In genomic region chr20:56463428-56463827, GRCh38 we compare ENCODE assay signal across 15 cellular contexts. TPM values are rescaled to one million over a fixed set of nuclear protein-coding genes. Genes with fewer than 3 reads are reported as not detected.
A peak's percentile ranks its signal among the peaks of the same experiment; 100 is the strongest.
DNase-seq lines count a peak whose midpoint lies in the region; ATAC-seq and TF ChIP-seq lines count a peak whose summit lies in the region.
"Had no signal": no experiment of that assay in that cellular context is flagged by ENCODE, and none has a peak within 500 bp of the region (broad histone marks: within the 10 kb centered on the region; RNA-seq: fewer than 3 reads in every experiment).

No MANE protein-coding gene starts in this region.

- peaks cover 8% of the 10 kb centered on the region for H3K27me3 ChIP-seq in BE2C

- H3K9me3 Mint-ChIP-seq in effector memory CD8-positive, alpha-beta T cell: no peaks in the 10 kb centered on the region
- H3K9me3 Mint-ChIP-seq: naive B cell; stimulated activated memory B cell treated with anti-CD40 and anti-IgM and Interleukin-4, amounts not matched to agents 10 μg/mL and 1 μg/mL and 100 μg/mL, for 72 hours; type B pancreatic cell had no signal

- no peak overlapping the region for H3K4me3 Mint-ChIP-seq in T-helper 17 cell
- H3K4me3 Mint-ChIP-seq in effector memory CD8-positive, alpha-beta T cell: peak overlapping the region; percentile 50 to 69
- H3K4me3 Mint-ChIP-seq: stimulated activated memory B cell treated with anti-CD40 and anti-IgM and Interleukin-4, amounts not matched to agents 10 μg/mL and 1 μg/mL and 100 μg/mL, for 72 hours; type B pancreatic cell had no signal

- no peaks in the 10 kb centered on the region for H3K27me3 Mint-ChIP-seq in T-helper 17 cell
- no peaks in the 10 kb centered on the region for H3K27me3 Mint-ChIP-seq in effector memory CD8-positive, alpha-beta T cell
- H3K27me3 Mint-ChIP-seq: naive B cell; stimulated activated memory B cell treated with anti-CD40 and anti-IgM and Interleukin-4, amounts not matched to agents 10 μg/mL and 1 μg/mL and 100 μg/mL, for 72 hours had no signal

- no peak overlapping the region for H3K4me3 ChIP-seq in BE2C (ENCODE audit: low read depth, low read length)
- H3K4me3 ChIP-seq: lower lobe of right lung, prostate gland had no signal

- H3K36me3 ChIP-seq in BE2C: no peaks in the 10 kb centered on the region
- H3K36me3 ChIP-seq: prostate gland had no signal

- H3K4me1 Mint-ChIP-seq in T-helper 17 cell: peaks cover 30% of the 10 kb centered on the region
- peaks cover 26 to 27% of the 10 kb centered on the region in 2 donors for H3K4me1 Mint-ChIP-seq in effector memory CD8-positive, alpha-beta T cell (ENCODE audit: low read depth in 2 of 2)

- H3K9me3 ChIP-seq in T-helper 17 cell (ENCODE audit: control insufficient read depth, low read length, poor library complexity, severe bottlenecking): no peaks in the 10 kb centered on the region
- no peaks in the 10 kb centered on the region for H3K9me3 ChIP-seq in BE2C
- H3K9me3 ChIP-seq: lower lobe of right lung, prostate gland had no signal

- peaks cover under 1% of the 10 kb centered on the region for H3K36me3 Mint-ChIP-seq in T-helper 17 cell (ENCODE audit: low read depth)
- peaks cover 16% of the 10 kb centered on the region for H3K36me3 Mint-ChIP-seq in effector memory CD8-positive, alpha-beta T cell (ENCODE audit: insufficient read depth)
- H3K36me3 Mint-ChIP-seq: naive B cell; stimulated activated memory B cell treated with anti-CD40 and anti-IgM and Interleukin-4, amounts not matched to agents 10 μg/mL and 1 μg/mL and 100 μg/mL, for 72 hours; type B pancreatic cell had no signal

- TF ChIP-seq CTCF in BE2C (IDR thresholded peaks at IDR 0.05; ENCODE audit: low read depth, low read length): no peak

- no peak for ATAC-seq in T-helper 17 cell
- peak; percentile 41 for ATAC-seq in effector memory CD8-positive, alpha-beta T cell (replicated peaks)
- no peak for ATAC-seq in HG02981 (IDR thresholded peaks at IDR 0.05; ENCODE audit: unreplicated experiment)
- ATAC-seq: lower lobe of right lung; stimulated activated memory B cell treated with anti-CD40 and anti-IgM and Interleukin-4, amounts not matched to agents 10 μg/mL and 1 μg/mL and 100 μg/mL, for 72 hours had no signal

- peak overlapping the region; percentile 95 for H3K27ac Mint-ChIP-seq in T-helper 17 cell
- peak overlapping the region; percentile 29 to 71 for H3K27ac Mint-ChIP-seq in effector memory CD8-positive, alpha-beta T cell
- H3K27ac Mint-ChIP-seq: stimulated activated memory B cell treated with anti-CD40 and anti-IgM and Interleukin-4, amounts not matched to agents 10 μg/mL and 1 μg/mL and 100 μg/mL, for 72 hours; type B pancreatic cell had no signal

- DNase-seq in CMK (ENCODE audit: low read depth): peak; percentile 45
- peak; percentile 56 for DNase-seq in KG1 (lab: John Stamatoyannopoulos, UW)
- DNase-seq in T-helper 17 cell: no peak
- peak; percentile 20 to 42 (median 33) for DNase-seq in effector memory CD8-positive, alpha-beta T cell
- no peak for DNase-seq in NCI-H774 (lab: John Stamatoyannopoulos, UW)
- DNase-seq in BE2C: no peak
- DNase-seq: activated naive CD4-positive, alpha-beta T cell treated with Interleukin-2 at 50 U/mL for 16 hours; lower lobe of right lung; naive B cell; NCI-H1436 treated with DMSO at 0.1 percent for 48 hours; SHP77 had no signal

- H3K4me1 ChIP-seq in BE2C: no peaks in the 10 kb centered on the region
- H3K4me1 ChIP-seq: prostate gland had no signal

RNA-seq across cellular contexts. Expression of gene RTF2, which starts 5.0 kb away (rescaled TPM):
- total RNA-seq in T-helper 17 cell: 10 to 100 TPM; 62.3 to 62.6 TPM
- polyA plus RNA-seq in BE2C (2012; ENCODE audit: insufficient read depth, insufficient read length, low read depth): 237 TPM

RNA-seq across cellular contexts. Expression of gene CASS4, which starts 51.4 kb away (rescaled TPM):
- 10 to 100 TPM in 1 of 2 donors, 1 to 10 TPM in 1; 7.1 to 18.6 TPM for total RNA-seq in T-helper 17 cell
- 0.25 TPM for polyA plus RNA-seq in BE2C (2012; ENCODE audit: insufficient read depth, insufficient read length, low read depth)

Comparison
In these comparisons a context has a peak if more than half of its experiments do, and no peak if none do; other contexts are left out.
1. DNase-seq: peak in CMK (single experiment), KG1 (single experiment) and effector memory CD8-positive, alpha-beta T cell (3 of 3); none in T-helper 17 cell (0 of 3), NCI-H774 (single experiment) and BE2C (single experiment).